Comparison of ENCODE assay signal across 1 cellular context in the genomic region with DNA sequence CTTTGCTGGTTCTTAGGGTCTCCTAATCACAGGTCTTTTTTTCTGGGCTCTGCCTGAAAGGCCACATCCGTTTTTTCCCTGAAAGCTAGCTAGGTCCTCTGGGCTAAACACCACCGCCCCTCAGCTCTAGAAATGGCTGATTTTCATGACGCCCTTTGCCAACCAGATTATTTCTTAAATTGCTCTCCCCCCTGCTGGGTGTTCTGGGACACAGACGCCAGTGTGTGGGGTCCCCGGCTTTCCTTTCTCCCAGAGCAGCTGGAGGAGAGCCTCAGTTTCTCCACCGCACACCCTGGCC.
TF ChIP-seq lines count a peak whose summit lies in the region.

No MANE protein-coding gene starts in this region.

TF ChIP-seq in neural cell, 6 proteins besides CTCF, POLR2A, EP300 and RAD21 (continued from another document):
- TF ChIP-seq, protein P1, sequence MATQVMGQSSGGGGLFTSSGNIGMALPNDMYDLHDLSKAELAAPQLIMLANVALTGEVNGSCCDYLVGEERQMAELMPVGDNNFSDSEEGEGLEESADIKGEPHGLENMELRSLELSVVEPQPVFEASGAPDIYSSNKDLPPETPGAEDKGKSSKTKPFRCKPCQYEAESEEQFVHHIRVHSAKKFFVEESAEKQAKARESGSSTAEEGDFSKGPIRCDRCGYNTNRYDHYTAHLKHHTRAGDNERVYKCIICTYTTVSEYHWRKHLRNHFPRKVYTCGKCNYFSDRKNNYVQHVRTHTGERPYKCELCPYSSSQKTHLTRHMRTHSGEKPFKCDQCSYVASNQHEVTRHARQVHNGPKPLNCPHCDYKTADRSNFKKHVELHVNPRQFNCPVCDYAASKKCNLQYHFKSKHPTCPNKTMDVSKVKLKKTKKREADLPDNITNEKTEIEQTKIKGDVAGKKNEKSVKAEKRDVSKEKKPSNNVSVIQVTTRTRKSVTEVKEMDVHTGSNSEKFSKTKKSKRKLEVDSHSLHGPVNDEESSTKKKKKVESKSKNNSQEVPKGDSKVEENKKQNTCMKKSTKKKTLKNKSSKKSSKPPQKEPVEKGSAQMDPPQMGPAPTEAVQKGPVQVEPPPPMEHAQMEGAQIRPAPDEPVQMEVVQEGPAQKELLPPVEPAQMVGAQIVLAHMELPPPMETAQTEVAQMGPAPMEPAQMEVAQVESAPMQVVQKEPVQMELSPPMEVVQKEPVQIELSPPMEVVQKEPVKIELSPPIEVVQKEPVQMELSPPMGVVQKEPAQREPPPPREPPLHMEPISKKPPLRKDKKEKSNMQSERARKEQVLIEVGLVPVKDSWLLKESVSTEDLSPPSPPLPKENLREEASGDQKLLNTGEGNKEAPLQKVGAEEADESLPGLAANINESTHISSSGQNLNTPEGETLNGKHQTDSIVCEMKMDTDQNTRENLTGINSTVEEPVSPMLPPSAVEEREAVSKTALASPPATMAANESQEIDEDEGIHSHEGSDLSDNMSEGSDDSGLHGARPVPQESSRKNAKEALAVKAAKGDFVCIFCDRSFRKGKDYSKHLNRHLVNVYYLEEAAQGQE (IDR thresholded peaks at IDR 0.05; ENCODE audit: borderline replicate concordance), result no peak
- no peak for TF ChIP-seq TAF1 (IDR thresholded peaks at IDR 0.05; ENCODE audit: low read depth)
